1 cellular context compared by ENCODE assay signal in the genomic region with DNA sequence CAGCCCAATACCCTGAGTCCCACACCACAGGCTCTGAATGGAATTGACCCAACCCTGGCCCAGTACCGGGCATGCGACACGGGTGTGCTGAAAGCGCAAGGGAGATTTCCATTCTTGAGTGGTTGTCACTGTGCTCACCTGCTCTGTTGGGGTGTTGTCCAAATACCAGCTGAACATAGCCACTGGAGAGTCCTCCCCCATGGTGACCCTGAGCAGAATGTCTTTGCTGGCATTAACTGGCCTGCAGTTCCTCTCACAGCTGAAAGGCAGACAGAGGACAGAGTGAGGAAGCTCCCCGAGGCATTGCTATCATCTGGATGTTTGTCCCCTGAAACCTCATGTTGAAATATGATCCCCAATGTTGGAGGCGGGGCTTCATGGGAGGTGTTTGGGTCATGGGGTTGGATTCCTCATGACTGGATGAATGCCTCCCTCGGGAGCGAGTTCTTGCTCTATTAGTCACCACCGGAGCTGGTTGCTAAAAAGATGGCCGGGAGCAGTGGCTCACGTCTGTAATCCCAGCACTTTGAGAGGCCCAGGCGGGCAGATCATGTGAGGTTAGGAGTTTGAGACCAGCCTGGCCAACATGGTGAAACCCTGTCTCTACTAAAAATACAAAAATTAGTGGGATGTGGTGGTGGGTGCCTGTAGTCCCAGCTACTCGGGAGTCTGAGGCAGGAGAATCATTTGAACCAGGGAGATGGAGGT.
TF ChIP-seq lines count a peak whose summit lies in the region.

No MANE protein-coding gene starts in this region.

TF ChIP-seq in HEK293, 187 proteins besides CTCF, POLR2A, EP300 and RAD21 (continued from another document and continues in another):
- TF ChIP-seq, protein P1, sequence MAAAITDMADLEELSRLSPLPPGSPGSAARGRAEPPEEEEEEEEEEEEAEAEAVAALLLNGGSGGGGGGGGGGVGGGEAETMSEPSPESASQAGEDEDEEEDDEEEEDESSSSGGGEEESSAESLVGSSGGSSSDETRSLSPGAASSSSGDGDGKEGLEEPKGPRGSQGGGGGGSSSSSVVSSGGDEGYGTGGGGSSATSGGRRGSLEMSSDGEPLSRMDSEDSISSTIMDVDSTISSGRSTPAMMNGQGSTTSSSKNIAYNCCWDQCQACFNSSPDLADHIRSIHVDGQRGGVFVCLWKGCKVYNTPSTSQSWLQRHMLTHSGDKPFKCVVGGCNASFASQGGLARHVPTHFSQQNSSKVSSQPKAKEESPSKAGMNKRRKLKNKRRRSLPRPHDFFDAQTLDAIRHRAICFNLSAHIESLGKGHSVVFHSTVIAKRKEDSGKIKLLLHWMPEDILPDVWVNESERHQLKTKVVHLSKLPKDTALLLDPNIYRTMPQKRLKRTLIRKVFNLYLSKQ (tag by site-specific recombination; IDR thresholded peaks at IDR 0.05; ENCODE audit: borderline replicate concordance), result no peak
- TF ChIP-seq ZBTB48 (tag by site-specific recombination; IDR thresholded peaks at IDR 0.05), result no peak
- TF ChIP-seq, protein P2, sequence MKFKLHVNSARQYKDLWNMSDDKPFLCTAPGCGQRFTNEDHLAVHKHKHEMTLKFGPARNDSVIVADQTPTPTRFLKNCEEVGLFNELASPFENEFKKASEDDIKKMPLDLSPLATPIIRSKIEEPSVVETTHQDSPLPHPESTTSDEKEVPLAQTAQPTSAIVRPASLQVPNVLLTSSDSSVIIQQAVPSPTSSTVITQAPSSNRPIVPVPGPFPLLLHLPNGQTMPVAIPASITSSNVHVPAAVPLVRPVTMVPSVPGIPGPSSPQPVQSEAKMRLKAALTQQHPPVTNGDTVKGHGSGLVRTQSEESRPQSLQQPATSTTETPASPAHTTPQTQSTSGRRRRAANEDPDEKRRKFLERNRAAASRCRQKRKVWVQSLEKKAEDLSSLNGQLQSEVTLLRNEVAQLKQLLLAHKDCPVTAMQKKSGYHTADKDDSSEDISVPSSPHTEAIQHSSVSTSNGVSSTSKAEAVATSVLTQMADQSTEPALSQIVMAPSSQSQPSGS (tag by site-specific recombination; IDR thresholded peaks at IDR 0.05; ENCODE audit: low read depth), result no peak
- no peak for TF ChIP-seq ZNF610 (tag by site-specific recombination; IDR thresholded peaks at IDR 0.05; ENCODE audit: borderline replicate concordance)
- TF ChIP-seq INSM2 (tag by site-specific recombination; IDR thresholded peaks at IDR 0.05), result 0 out of 2 replicates have a peak, but pooled peaks have one; percentile 33
- TF ChIP-seq KLF9 (tag by site-specific recombination; IDR thresholded peaks at IDR 0.05; ENCODE audit: low read depth), result peak; percentile 52; the same call in 1 of the 2 replicates
- 0 out of 2 replicates have a peak, but pooled peaks have one; percentile 57 for TF ChIP-seq ZNF843 (tag by site-specific recombination; IDR thresholded peaks at IDR 0.05)
- TF ChIP-seq, protein P3, sequence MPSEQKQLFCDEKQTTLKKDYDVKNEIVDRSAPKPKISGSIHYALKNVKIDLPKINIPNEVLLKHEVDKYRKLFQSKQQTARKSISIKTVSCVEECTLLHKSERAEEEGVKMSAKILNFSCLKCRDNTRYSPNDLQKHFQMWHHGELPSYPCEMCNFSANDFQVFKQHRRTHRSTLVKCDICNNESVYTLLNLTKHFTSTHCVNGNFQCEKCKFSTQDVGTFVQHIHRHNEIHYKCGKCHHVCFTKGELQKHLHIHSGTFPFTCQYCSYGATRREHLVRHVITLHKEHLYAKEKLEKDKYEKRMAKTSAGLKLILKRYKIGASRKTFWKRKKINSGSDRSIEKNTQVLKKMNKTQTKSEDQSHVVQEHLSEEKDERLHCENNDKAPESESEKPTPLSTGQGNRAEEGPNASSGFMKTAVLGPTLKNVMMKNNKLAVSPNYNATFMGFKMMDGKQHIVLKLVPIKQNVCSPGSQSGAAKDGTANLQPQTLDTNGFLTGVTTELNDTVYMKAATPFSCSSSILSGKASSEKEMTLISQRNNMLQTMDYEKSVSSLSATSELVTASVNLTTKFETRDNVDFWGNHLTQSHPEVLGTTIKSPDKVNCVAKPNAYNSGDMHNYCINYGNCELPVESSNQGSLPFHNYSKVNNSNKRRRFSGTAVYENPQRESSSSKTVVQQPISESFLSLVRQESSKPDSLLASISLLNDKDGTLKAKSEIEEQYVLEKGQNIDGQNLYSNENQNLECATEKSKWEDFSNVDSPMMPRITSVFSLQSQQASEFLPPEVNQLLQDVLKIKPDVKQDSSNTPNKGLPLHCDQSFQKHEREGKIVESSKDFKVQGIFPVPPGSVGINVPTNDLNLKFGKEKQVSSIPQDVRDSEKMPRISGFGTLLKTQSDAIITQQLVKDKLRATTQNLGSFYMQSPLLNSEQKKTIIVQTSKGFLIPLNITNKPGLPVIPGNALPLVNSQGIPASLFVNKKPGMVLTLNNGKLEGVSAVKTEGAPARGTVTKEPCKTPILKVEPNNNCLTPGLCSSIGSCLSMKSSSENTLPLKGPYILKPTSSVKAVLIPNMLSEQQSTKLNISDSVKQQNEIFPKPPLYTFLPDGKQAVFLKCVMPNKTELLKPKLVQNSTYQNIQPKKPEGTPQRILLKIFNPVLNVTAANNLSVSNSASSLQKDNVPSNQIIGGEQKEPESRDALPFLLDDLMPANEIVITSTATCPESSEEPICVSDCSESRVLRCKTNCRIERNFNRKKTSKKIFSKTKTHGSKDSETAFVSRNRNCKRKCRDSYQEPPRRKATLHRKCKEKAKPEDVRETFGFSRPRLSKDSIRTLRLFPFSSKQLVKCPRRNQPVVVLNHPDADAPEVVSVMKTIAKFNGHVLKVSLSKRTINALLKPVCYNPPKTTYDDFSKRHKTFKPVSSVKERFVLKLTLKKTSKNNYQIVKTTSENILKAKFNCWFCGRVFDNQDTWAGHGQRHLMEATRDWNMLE (tag by site-specific recombination; conservative IDR thresholded peaks at IDR 0.05; ENCODE audit: low read depth), result 0 out of 2 replicates have a peak, but pooled peaks have one; percentile 42
- TF ChIP-seq ZNF558 (tag by site-specific recombination; IDR thresholded peaks at IDR 0.05), result no peak
- no peak for TF ChIP-seq GFI1B (tag by site-specific recombination; IDR thresholded peaks at IDR 0.05)
- no peak for TF ChIP-seq BCL11B (tag by site-specific recombination; IDR thresholded peaks at IDR 0.05; ENCODE audit: low read depth)
- no peak for TF ChIP-seq FEZF1 (tag by site-specific recombination; IDR thresholded peaks at IDR 0.05)
- TF ChIP-seq SCRT2 (tag by site-specific recombination; IDR thresholded peaks at IDR 0.05), result no peak
- TF ChIP-seq GLIS2 (tag by site-specific recombination; IDR thresholded peaks at IDR 0.05), result peak; percentile 78
- TF ChIP-seq ZNF701 (tag by site-specific recombination; IDR thresholded peaks at IDR 0.05), result no peak
- TF ChIP-seq ZNF549 (tag by site-specific recombination; IDR thresholded peaks at IDR 0.05), result no peak
- TF ChIP-seq MYNN (tag by site-specific recombination; IDR thresholded peaks at IDR 0.05; ENCODE audit: borderline replicate concordance), result no peak
- TF ChIP-seq ZNF555 (tag by site-specific recombination; conservative IDR thresholded peaks at IDR 0.05), result no peak
- TF ChIP-seq ZBTB8A (tag by site-specific recombination; IDR thresholded peaks at IDR 0.05), result 0 out of 2 replicates have a peak, but pooled peaks have one; percentile 23
- TF ChIP-seq ZNF169 (tag by site-specific recombination; IDR thresholded peaks at IDR 0.05), result no peak
- no peak for TF ChIP-seq ZNF221 (tag by site-specific recombination; IDR thresholded peaks at IDR 0.05; ENCODE audit: borderline replicate concordance)
- TF ChIP-seq ZBTB49 (tag by site-specific recombination; IDR thresholded peaks at IDR 0.05; ENCODE audit: low read depth), result no peak
- TF ChIP-seq KLF17 (tag by site-specific recombination; IDR thresholded peaks at IDR 0.05), result no peak
- TF ChIP-seq ZNF404 (tag by site-specific recombination; IDR thresholded peaks at IDR 0.05), result no peak
- no peak for TF ChIP-seq ZNF266 (tag by site-specific recombination; IDR thresholded peaks at IDR 0.05; ENCODE audit: low read depth)
- TF ChIP-seq ZNF175 (tag by site-specific recombination; IDR thresholded peaks at IDR 0.05), result no peak
- TF ChIP-seq ZNF335 (tag by site-specific recombination; conservative IDR thresholded peaks at IDR 0.05), result peak; percentile 78
- no peak for TF ChIP-seq SCRT1 (tag by site-specific recombination; IDR thresholded peaks at IDR 0.05; ENCODE audit: borderline replicate concordance)
- no peak for TF ChIP-seq ZNF354C (tag by site-specific recombination; IDR thresholded peaks at IDR 0.05; ENCODE audit: borderline replicate concordance, low read depth)
- peak; percentile 51; the same call in 1 of the 2 replicates for TF ChIP-seq ZNF660 (tag by site-specific recombination; IDR thresholded peaks at IDR 0.05)
- no peak for TF ChIP-seq ZNF350 (tag by site-specific recombination; IDR thresholded peaks at IDR 0.05)
- TF ChIP-seq ZNF510 (tag by site-specific recombination; IDR thresholded peaks at IDR 0.05; ENCODE audit: insufficient replicate concordance), result no peak
- TF ChIP-seq ZBTB26 (tag by site-specific recombination; optimal IDR thresholded peaks at IDR 0.05), result no peak
- no peak; the same call in 1 of the 2 replicates for TF ChIP-seq YY1 (tag by site-specific recombination; IDR thresholded peaks at IDR 0.05)
- TF ChIP-seq ZIC2 (tag by site-specific recombination; IDR thresholded peaks at IDR 0.05), result no peak
- TF ChIP-seq PATZ1 (tag by site-specific recombination; IDR thresholded peaks at IDR 0.05), result peak; percentile 62
- TF ChIP-seq SETDB1 (IDR thresholded peaks at IDR 0.05; ENCODE audit: insufficient read length, low read length), result no peak
- no peak for TF ChIP-seq ELK4 (IDR thresholded peaks at IDR 0.05; ENCODE audit: borderline replicate concordance, low read depth, low read length)
- no peak for TF ChIP-seq ZNF654 (tag by site-specific recombination; IDR thresholded peaks at IDR 0.05; ENCODE audit: low read depth)
- TF ChIP-seq ZNF585B (tag by site-specific recombination; IDR thresholded peaks at IDR 0.05), result no peak
- TF ChIP-seq ZNF776 (tag by site-specific recombination; IDR thresholded peaks at IDR 0.05; ENCODE audit: borderline replicate concordance), result no peak
- TF ChIP-seq SP3 (tag by site-specific recombination; IDR thresholded peaks at IDR 0.05), result peak; percentile 59
